22 cellular contexts compared by ENCODE assay signal in the genomic region with DNA sequence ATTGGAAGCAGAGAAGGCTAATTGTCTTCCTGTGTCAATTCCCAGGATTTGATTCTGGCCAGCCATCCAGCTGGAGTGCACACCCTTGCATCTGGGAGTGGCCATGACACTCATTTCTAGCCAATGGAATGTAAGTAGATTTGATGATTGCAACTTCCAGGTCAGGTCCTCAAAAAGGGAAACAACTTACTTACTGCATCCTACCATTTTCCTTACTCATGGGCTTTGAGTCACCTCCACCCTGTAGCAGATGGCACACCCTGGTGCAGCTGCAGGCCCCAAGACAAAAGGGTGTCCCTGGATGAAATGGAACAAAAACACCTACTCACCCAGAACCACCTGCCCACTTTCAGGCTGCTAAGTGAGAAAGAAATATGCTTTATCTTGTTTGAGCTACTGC. TPM values are rescaled to one million over a fixed set of nuclear protein-coding genes. Genes with fewer than 3 reads are reported as not detected.
DNase-seq lines count a peak whose midpoint lies in the region; ATAC-seq and TF ChIP-seq lines count a peak whose summit lies in the region.
"Had no signal": no experiment of that assay in that cellular context is flagged by ENCODE, and none has a peak within 500 bp of the region (broad histone marks: within the 10 kb centered on the region; RNA-seq: fewer than 3 reads in every experiment).

No MANE protein-coding gene starts in this region.

- ATAC-seq in naive thymus-derived CD8-positive, alpha-beta T cell = no peak
- ATAC-seq: activated CD4-positive, alpha-beta T cell treated with anti-CD3 and anti-CD28 coated beads for 36 hours; activated T-cell treated with anti-CD3 and anti-CD28 coated beads, Interleukin-2, amount 50 U/mL, for 4 hours; lower lobe of right lung had no signal

- DNase-seq in SIG-M5 treated with dmso at 0.1 percent for 504 hours (lab: John Stamatoyannopoulos, UW; ENCODE audit: unreplicated experiment) = peak; percentile 7
- no peak for DNase-seq in SIG-M5 (lab: John Stamatoyannopoulos, UW)
- peak; percentile 7 for DNase-seq in NCI-H226
- DNase-seq in erythroblast (lab: John Stamatoyannopoulos, UW) = peak; percentile 17 to 20
- DNase-seq in osteocyte (ENCODE audit: extremely low spot score, unreplicated experiment) = peak; percentile 46
- DNase-seq in naive thymus-derived CD8-positive, alpha-beta T cell = no peak
- no peak for DNase-seq in NCI-H1417 (lab: John Stamatoyannopoulos, UW)
- DNase-seq in activated naive CD4-positive, alpha-beta T cell (lab: John Stamatoyannopoulos, UW) = no peak
- DNase-seq: activated CD4-positive, alpha-beta T cell treated with anti-CD3 and anti-CD28 coated beads for 36 hours; activated naive CD4-positive, alpha-beta T cell treated with Interleukin-2 at 50 U/mL for 16 hours; activated T-cell treated with anti-CD3 and anti-CD28 coated beads, Interleukin-2, amount 50 U/mL, for 4 hours; C1 segment of cervical spinal cord; endodermal cell; hippocampal formation; lower lobe of right lung; NCI-H1436; SJCRH30; substantia nigra; T-helper 1 cell had no signal

- no peaks in the 10 kb centered on the region for H3K9me3 Mint-ChIP-seq in osteocyte (ENCODE audit: unreplicated experiment)
- peaks cover 0 to 16% (median 9%) of the 10 kb centered on the region in 9 donors for H3K9me3 Mint-ChIP-seq in naive thymus-derived CD8-positive, alpha-beta T cell

- no peak for TF ChIP-seq CTCF in osteocyte (IDR thresholded peaks at IDR 0.05)

- peaks cover 6% of the 10 kb centered on the region for H3K4me1 Mint-ChIP-seq in osteocyte (ENCODE audit: unreplicated experiment)
- peaks cover 0 to 9% (median under 1%) of the 10 kb centered on the region in 4 donors for H3K4me1 Mint-ChIP-seq in naive thymus-derived CD8-positive, alpha-beta T cell
- H3K4me1 Mint-ChIP-seq: activated CD4-positive, alpha-beta T cell treated with anti-CD3 and anti-CD28 coated beads for 36 hours; endodermal cell had no signal

- TF ChIP-seq POLR2A in erythroblast (IDR thresholded peaks at IDR 0.05; ENCODE audit: low read length) = no peak

- no peak overlapping the region for H3K4me3 Mint-ChIP-seq in osteocyte (ENCODE audit: unreplicated experiment)
- H3K4me3 Mint-ChIP-seq in naive thymus-derived CD8-positive, alpha-beta T cell = no peak overlapping the region
- H3K4me3 Mint-ChIP-seq: activated CD4-positive, alpha-beta T cell treated with anti-CD3 and anti-CD28 coated beads for 36 hours; activated T-cell treated with anti-CD3 and anti-CD28 coated beads, Interleukin-2, amount 50 U/mL, for 4 hours; endodermal cell had no signal

- POLR2A ChIA-PET in naive thymus-derived CD8-positive, alpha-beta T cell (lab: Charles Lee) = no interaction called here

- H3K27ac Mint-ChIP-seq in osteocyte (ENCODE audit: unreplicated experiment) = no peak overlapping the region
- H3K27ac Mint-ChIP-seq in naive thymus-derived CD8-positive, alpha-beta T cell = no peak overlapping the region
- H3K27ac Mint-ChIP-seq: activated CD4-positive, alpha-beta T cell treated with anti-CD3 and anti-CD28 coated beads for 36 hours; endodermal cell had no signal

- H3K27me3 Mint-ChIP-seq in osteocyte (ENCODE audit: unreplicated experiment) = no peaks in the 10 kb centered on the region
- peaks cover 5 to 27% (median 12%) of the 10 kb centered on the region in 5 donors for H3K27me3 Mint-ChIP-seq in naive thymus-derived CD8-positive, alpha-beta T cell

- H3K36me3 Mint-ChIP-seq in osteocyte (ENCODE audit: unreplicated experiment) = no peaks in the 10 kb centered on the region
- H3K36me3 Mint-ChIP-seq in naive thymus-derived CD8-positive, alpha-beta T cell = peaks cover 0 to 20% (median 8%) of the 10 kb centered on the region in 3 donors

RNA-seq across cellular contexts. Expression of a gene that starts 27.3 kb away (rescaled TPM):
- total RNA-seq in osteocyte = 32.2 and 32.7 TPM in 2 replicates
- 100 to 1,000 TPM; 107 to 112 TPM for total RNA-seq in naive thymus-derived CD8-positive, alpha-beta T cell
- polyA plus RNA-seq in naive thymus-derived CD8-positive, alpha-beta T cell = 10 to 100 TPM in 2 of 3 donors, 1 to 10 TPM in 1; 8.6 to 17.8 (median 14.4) TPM

RNA-seq across cellular contexts. Expression of a gene that starts 44.8 kb away (rescaled TPM):
- not detected in 2 replicates for total RNA-seq in osteocyte
- total RNA-seq in naive thymus-derived CD8-positive, alpha-beta T cell = under 1 TPM in 1 of 2 experiments, not detected in 1; 0.31 TPM
- under 1 TPM in 1 of 3 donors, not detected in 2; 0.17 TPM for polyA plus RNA-seq in naive thymus-derived CD8-positive, alpha-beta T cell
- total RNA-seq: activated CD8-positive, alpha-beta memory T cell treated with anti-CD3 and anti-CD28 coated beads for 36 hours; activated T-cell treated with anti-CD3 and anti-CD28 coated beads, Interleukin-2, amount 50 U/mL, for 4 hours; endodermal cell; lower lobe of right lung; SJCRH30; skeletal muscle tissue had no signal
- polyA plus RNA-seq: urinary bladder had no signal

Comparison
In these comparisons a context has a peak if more than half of its experiments do, and no peak if none do; other contexts are left out.
1. DNase-seq: peak in SIG-M5 treated with dmso at 0.1 percent for 504 hours (single experiment), NCI-H226 (single experiment), erythroblast (2 of 2) and osteocyte (single experiment); none in SIG-M5 (single experiment), naive thymus-derived CD8-positive, alpha-beta T cell (0 of 10), NCI-H1417 (0 of 3) and activated naive CD4-positive, alpha-beta T cell (0 of 4).